Comparison of ENCODE assay signal across 12 cellular contexts in genomic region chr2:9967053-9967775, GRCh38. TPM values are rescaled to one million over a fixed set of nuclear protein-coding genes. Genes with fewer than 3 reads are reported as not detected.
DNase-seq lines count a peak whose midpoint lies in the region; ATAC-seq, FAIRE-seq and TF ChIP-seq lines count a peak whose summit lies in the region.
"Had no signal": no experiment of that assay in that cellular context is flagged by ENCODE, and none has a peak within 500 bp of the region (broad histone marks: within the 10 kb centered on the region; RNA-seq: fewer than 3 reads in every experiment).

No MANE protein-coding gene starts in this region.

- CTCF ChIA-PET in GM12878 (lab: Yijun Ruan, JAX): interaction anchor here (0.6 to 1.9 kb wide), 6 partner anchors 11 to 154 kb away, joined by 3 to 5 read pairs (median 4); no protein-coding TSS in a partner anchor

- BruUV-seq in GM12878 (replicated peaks; lab: Mats Ljungman, UMichigan): no TSS peak

- peaks cover 19% of the 10 kb centered on the region for H3K4me1 ChIP-seq in Karpas-422 (ENCODE audit: low read length)
- H3K4me1 ChIP-seq in GM12878 (ENCODE audit: control insufficient read depth, insufficient read depth, low read length): peaks cover 19% of the 10 kb centered on the region
- H3K4me1 ChIP-seq: HAP-1 had no signal

- H4K20me1 ChIP-seq in Karpas-422 (ENCODE audit: insufficient read depth, low read depth, low read length): no peaks in the 10 kb centered on the region
- no peaks in the 10 kb centered on the region for H4K20me1 ChIP-seq in GM12878 (ENCODE audit: control insufficient read depth, insufficient read depth)

- no peaks in the 10 kb centered on the region for H3K9me2 ChIP-seq in Karpas-422 (replicated peaks; ENCODE audit: insufficient read depth, low read length)

- no peak overlapping the region for H3K4me3 ChIP-seq in Karpas-422 (ENCODE audit: low read length)
- H3K4me3 ChIP-seq in GM12878: no peak overlapping the region
- H3K4me3 ChIP-seq: HAP-1 had no signal

- peak in 1 of 2 experiments; percentile 88; a peak in 3 of 4 replicates for TF ChIP-seq EP300 in GM12878 (IDR thresholded peaks at IDR 0.05; ENCODE audit: borderline replicate concordance in 1 of 2, control insufficient read depth in 1 of 2, low read depth in 2 of 2, low read length in 2 of 2)

- RAD21 ChIA-PET in GM12878 (lab: Charles Lee; ENCODE audit: unreplicated experiment): interaction anchor here (1.0 to 1.3 kb wide), 2 partner anchors 17 to 115 kb away, joined by 3 to 5 read pairs; no protein-coding TSS in a partner anchor

- H3K27ac ChIP-seq in Karpas-422 (ENCODE audit: low read length) (no peak overlapping the region), GM12878 (ENCODE audit: control insufficient read depth, insufficient read depth) (no peak overlapping the region)

- H2AFZ ChIP-seq in Karpas-422 (ENCODE audit: low read length) (no peak overlapping the region), GM12878 (ENCODE audit: control insufficient read depth, low read depth, low read length) (no peak overlapping the region)

- no peak for TF ChIP-seq RAD21 in GM12878 (IDR thresholded peaks at IDR 0.05; ENCODE audit: insufficient read depth, low read depth, low read length)

- POLR2A ChIA-PET in GM12878 (lab: Charles Lee): interaction anchor here (0.9 to 1.4 kb wide), 2 partner anchors 14 to 17 kb away, joined by 3 read pairs; no protein-coding TSS in a partner anchor

- H3K4me2 ChIP-seq in Karpas-422 (ENCODE audit: low read depth, low read length, poor library complexity, severe bottlenecking) (peak overlapping the region; percentile 7), GM12878 (ENCODE audit: control insufficient read depth, insufficient read depth) (no peak overlapping the region)

- no peak for FAIRE-seq in GM12878 (lab: Jason Lieb, UNC)

- no peak for TF ChIP-seq CTCF in GM12878 (IDR thresholded peaks at IDR 0.05 in 2 of 3, conservative IDR thresholded peaks at IDR 0.05 in 1 of 3; ENCODE audit: control insufficient read depth in 2 of 3, extremely low read depth in 1 of 3, insufficient read depth in 1 of 3, low read depth in 3 of 3, low read length in 3 of 3)

- in situ Hi-C loops in GM12878 (cut with MboI): no loop called here

- no peaks in the 10 kb centered on the region for H3K9me3 ChIP-seq in Karpas-422 (ENCODE audit: low read length)
- H3K9me3 ChIP-seq in GM12878 (replicated peaks; ENCODE audit: control insufficient read depth, insufficient read depth, low read length): no peaks in the 10 kb centered on the region
- H3K9me3 ChIP-seq: HAP-1 had no signal

- no peak for TF ChIP-seq POLR2A in GM12878 (IDR thresholded peaks at IDR 0.05; ENCODE audit: low read depth, low read length)

- H3K9ac ChIP-seq in Karpas-422 (ENCODE audit: low read length) (no peak overlapping the region), GM12878 (ENCODE audit: control insufficient read depth, insufficient read depth, low read length) (no peak overlapping the region)

- ATAC-seq in GM18907 (IDR thresholded peaks at IDR 0.05; ENCODE audit: unreplicated experiment) (peak; percentile 52), GM12878 (peak; percentile 94), HG02973 (IDR thresholded peaks at IDR 0.05; ENCODE audit: unreplicated experiment) (no peak)

- no peaks in the 10 kb centered on the region for H3K79me2 ChIP-seq in Karpas-422 (ENCODE audit: low read length)
- H3K79me2 ChIP-seq in GM12878 (ENCODE audit: control insufficient read depth, insufficient read depth, low read length): no peaks in the 10 kb centered on the region

- intact Hi-C loops in GM12878 (cut with micrococcal nuclease; ENCODE audit: unreplicated experiment): no loop called here

- WGBS in GM12878 (ENCODE audit: insufficient coverage, insufficient replicate concordance, low lambda C conversion rate, missing lambda C conversion rate): 57% methylated on average over 11 of the region's 11 CpGs

- SMC1A ChIA-PET in GM12878 (lab: Charles Lee; ENCODE audit: uncharacterized antibody, unreplicated experiment): interaction anchor here (1.0 to 5.3 kb wide), 4 partner anchors 11 to 83 kb away, joined by 3 to 24 read pairs (median 4); no protein-coding TSS in a partner anchor

- H3K27me3 ChIP-seq in Karpas-422 (ENCODE audit: low read length) (no peaks in the 10 kb centered on the region), GM12878 (replicated peaks in 1 of 2; ENCODE audit: control insufficient read depth in 2 of 2, insufficient read depth in 2 of 2, low read length in 1 of 2) (no peaks in the 10 kb centered on the region)

- peak; percentile 83 for DNase-seq in Karpas-422
- DNase-seq in GM12878 (ENCODE audit: low read depth, low spot score): peak; percentile 53
- DNase-seq in stromal cell of bone marrow (ENCODE audit: low read depth): peak; percentile 29
- DNase-seq in NCI-H187 treated with DMSO at 0.1 percent for 48 hours (lab: John Stamatoyannopoulos, UW): no peak
- DNase-seq in SIG-M5 (lab: John Stamatoyannopoulos, UW): no peak
- DNase-seq: activated T-cell treated with anti-CD3 and anti-CD28 coated beads for 4 hours, GF-D8, NCI-H69, nucleus accumbens had no signal

- no peaks in the 10 kb centered on the region for H3K36me3 ChIP-seq in Karpas-422 (ENCODE audit: insufficient read depth, low read length)
- no peaks in the 10 kb centered on the region for H3K36me3 ChIP-seq in GM12878 (ENCODE audit: control insufficient read depth in 2 of 2, insufficient read depth in 2 of 2, low read length in 1 of 2)

TF ChIP-seq in GM12878, 131 proteins besides CTCF, POLR2A, EP300 and RAD21 (continues in another document):
- TF ChIP-seq, protein P1, sequence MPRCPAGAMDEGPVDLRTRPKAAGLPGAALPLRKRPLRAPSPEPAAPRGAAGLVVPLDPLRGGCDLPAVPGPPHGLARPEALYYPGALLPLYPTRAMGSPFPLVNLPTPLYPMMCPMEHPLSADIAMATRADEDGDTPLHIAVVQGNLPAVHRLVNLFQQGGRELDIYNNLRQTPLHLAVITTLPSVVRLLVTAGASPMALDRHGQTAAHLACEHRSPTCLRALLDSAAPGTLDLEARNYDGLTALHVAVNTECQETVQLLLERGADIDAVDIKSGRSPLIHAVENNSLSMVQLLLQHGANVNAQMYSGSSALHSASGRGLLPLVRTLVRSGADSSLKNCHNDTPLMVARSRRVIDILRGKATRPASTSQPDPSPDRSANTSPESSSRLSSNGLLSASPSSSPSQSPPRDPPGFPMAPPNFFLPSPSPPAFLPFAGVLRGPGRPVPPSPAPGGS (IDR thresholded peaks at IDR 0.05; ENCODE audit: borderline replicate concordance, insufficient read depth, low read depth, low read length, poor library complexity, severe bottlenecking): no peak
- no peak for TF ChIP-seq SREBF2 (IDR thresholded peaks at IDR 0.05; ENCODE audit: low read length)
- no peak for TF ChIP-seq MYB (IDR thresholded peaks at IDR 0.05; ENCODE audit: borderline replicate concordance, low read depth, low read length)
- TF ChIP-seq SREBF1 (IDR thresholded peaks at IDR 0.05; ENCODE audit: low read length): no peak
- TF ChIP-seq CHD1 (IDR thresholded peaks at IDR 0.05; ENCODE audit: low read depth, low read length): no peak
- TF ChIP-seq PAX8 (IDR thresholded peaks at IDR 0.05): no peak
- no peak for TF ChIP-seq FOXK2 (IDR thresholded peaks at IDR 0.05)
- no peak for TF ChIP-seq KLF5 (IDR thresholded peaks at IDR 0.05; ENCODE audit: partially characterized antibody)
- TF ChIP-seq NFIC (IDR thresholded peaks at IDR 0.05; ENCODE audit: low read depth, low read length): no peak
- no peak for TF ChIP-seq RBBP5 (conservative IDR thresholded peaks at IDR 0.05)
- TF ChIP-seq NR2C1 (IDR thresholded peaks at IDR 0.05): no peak
- no peak for TF ChIP-seq ELK1 (IDR thresholded peaks at IDR 0.05; ENCODE audit: low read depth, low read length)
- TF ChIP-seq NR2C2 (IDR thresholded peaks at IDR 0.05; ENCODE audit: borderline replicate concordance, control insufficient read depth, insufficient read length, low read depth): no peak
- TF ChIP-seq MAX (IDR thresholded peaks at IDR 0.05; ENCODE audit: low read depth, low read length): no peak
- no peak for TF ChIP-seq SUPT20H (IDR thresholded peaks at IDR 0.05; ENCODE audit: borderline replicate concordance, control insufficient read depth, low read depth, low read length)
- TF ChIP-seq RCOR1 (conservative IDR thresholded peaks at IDR 0.05; ENCODE audit: low read depth, low read length): no peak
- no peak for TF ChIP-seq ASH2L (IDR thresholded peaks at IDR 0.05; ENCODE audit: borderline replicate concordance, low read depth)

RNA-seq across cellular contexts. Expression of gene GRHL1, which starts 15.7 kb away (rescaled TPM):
- 1.3 TPM in 1 of 2 replicates, not detected in the other for total RNA-seq in Karpas-422 (2014; rRNA removed; shearing (Covaris generic); ENCODE audit: low replicate concordance)
- total RNA-seq in GM12878 (2013; cell fraction: nucleolus; rRNA removed): 1.7 and 2.3 TPM in 2 replicates
- total RNA-seq in GM12878 (2014; rRNA removed) (0.11 and 0.16 TPM in 2 replicates), GM12878 (2014; rRNA removed; fragmentation: Illumina TruSeq; extraction: Trizol) (0.13 and 0.18 TPM in 2 replicates), GM12878 (2021) (0.19 and 0.28 TPM in 2 replicates)
- 0.14 TPM for polyA plus RNA-seq in GM12878 (2011; ENCODE audit: low read depth)
- polyA plus RNA-seq in GM12878 (2011; rRNA removed) (0.39 and 0.81 TPM in 2 replicates), GM12878 (2014; fragmentation: Illumina TruSeq; extraction: Trizol) (0.28 and 0.70 TPM in 2 replicates), GM12878 (2014; fragmentation: Nextera tagmentation; extraction: Ambion mirVana) (under 1 TPM in 1 of 2 experiments, not detected in 1; 0.09 TPM), GM12878 (2014; rRNA removed) (0.52 and 0.61 TPM in 2 replicates), GM12878 (2016; fragmentation: Nextera tagmentation; extraction: Ambion mirVana) (under 1 TPM; 0.29 to 0.50 TPM)
- 0.27 and 0.72 TPM in 2 replicates for polyA plus RNA-seq in GM12878 (2011; cell fraction: cytosol; rRNA removed)
- 0.99 and 1.6 TPM in 2 replicates for polyA plus RNA-seq in GM12878 (2011; cell fraction: nucleus; rRNA removed)
- polyA plus RNA-seq in GM12878 (2012): 0.08 and 0.16 TPM in 2 replicates
- 0.82 and 1.1 TPM in 2 replicates for polyA minus RNA-seq in GM12878 (2011; rRNA and poly(A)+ RNA removed)
- polyA minus RNA-seq in GM12878 (2011; cell fraction: cytosol; rRNA and poly(A)+ RNA removed): not detected in 2 replicates
- 0.67 and 0.85 TPM in 2 replicates for polyA minus RNA-seq in GM12878 (2011; cell fraction: nucleus; rRNA and poly(A)+ RNA removed)

Comparison
In these comparisons a context has a peak if more than half of its experiments do, and no peak if none do; other contexts are left out.
1. DNase-seq: peak in Karpas-422 (single experiment), GM12878 (single experiment) and stromal cell of bone marrow (single experiment); none in NCI-H187 treated with DMSO at 0.1 percent for 48 hours (single experiment) and SIG-M5 (single experiment).